ENCODE assay signal across 17 cellular contexts in the genomic region with DNA sequence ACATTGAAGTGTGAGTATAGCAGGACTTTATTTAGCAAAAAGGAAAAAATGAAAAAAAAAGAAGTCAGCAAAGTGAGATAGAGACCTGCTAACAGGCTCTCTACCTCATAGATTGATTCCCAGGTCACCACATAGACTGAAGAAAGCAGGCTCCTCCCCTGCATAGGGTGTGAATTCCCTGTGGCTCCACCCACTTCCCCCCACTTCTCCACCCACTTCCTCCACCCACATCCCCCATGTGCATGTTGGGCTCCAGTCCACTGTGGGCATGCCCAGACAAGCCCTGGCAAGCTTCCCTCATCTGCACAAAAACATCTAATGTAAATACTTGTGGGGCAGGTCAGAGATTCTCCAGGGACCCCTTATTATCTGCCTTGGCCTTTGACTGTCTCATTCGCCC.
DNase-seq lines count a peak whose midpoint lies in the region; ATAC-seq, FAIRE-seq and TF ChIP-seq lines count a peak whose summit lies in the region.
"Had no signal": no experiment of that assay in that cellular context is flagged by ENCODE, and none has a peak within 500 bp of the region (broad histone marks: within the 10 kb centered on the region; RNA-seq: fewer than 3 reads in every experiment).

No MANE protein-coding gene starts in this region.

- no peaks in the 10 kb centered on the region for H4K20me1 ChIP-seq in astrocyte (ENCODE audit: insufficient read depth, low read length)

- no peaks in the 10 kb centered on the region for H3K79me2 ChIP-seq in astrocyte (ENCODE audit: insufficient read depth, low read length)

- H3K36me3 ChIP-seq in astrocyte (ENCODE audit: insufficient read depth, low read length), result no peaks in the 10 kb centered on the region
- H3K36me3 ChIP-seq: transverse colon had no signal

- no peak overlapping the region for H3K27ac ChIP-seq in astrocyte (ENCODE audit: low read depth, low read length)
- H3K27ac ChIP-seq: A549, psoas muscle, transverse colon had no signal

- no peaks in the 10 kb centered on the region for H3K36me3 Mint-ChIP-seq in astrocyte (ENCODE audit: low read depth, unreplicated experiment)
- no peaks in the 10 kb centered on the region for H3K36me3 Mint-ChIP-seq in immature natural killer cell

- H3K4me1 Mint-ChIP-seq in astrocyte (ENCODE audit: low read depth, unreplicated experiment) (no peaks in the 10 kb centered on the region), immature natural killer cell (no peaks in the 10 kb centered on the region)

- H3K9ac ChIP-seq in astrocyte (ENCODE audit: low read length), result no peak overlapping the region

- FAIRE-seq in astrocyte (lab: Jason Lieb, UNC), result peak; percentile 32
- FAIRE-seq: A549, RCC 7860 had no signal

- no peak for TF ChIP-seq CTCF in astrocyte (IDR thresholded peaks at IDR 0.05; ENCODE audit: insufficient read depth, low read depth, low read length)

- H3K4me3 ChIP-seq in astrocyte (ENCODE audit: insufficient read depth, low read depth, low read length), result no peak overlapping the region
- H3K4me3 ChIP-seq: A549, psoas muscle, transverse colon had no signal

- no peaks in the 10 kb centered on the region for H3K4me1 ChIP-seq in astrocyte (ENCODE audit: insufficient read depth, low read length)
- H3K4me1 ChIP-seq: A549, psoas muscle, transverse colon had no signal

- H3K27ac Mint-ChIP-seq in astrocyte (ENCODE audit: unreplicated experiment) (peak overlapping the region; percentile 81), immature natural killer cell (no peak overlapping the region)
- H3K27ac Mint-ChIP-seq: effector memory CD8-positive, alpha-beta T cell had no signal

- H3K9me3 ChIP-seq in astrocyte (ENCODE audit: insufficient read depth, low read depth, low read length), result no peaks in the 10 kb centered on the region
- H3K9me3 ChIP-seq: A549, psoas muscle, transverse colon had no signal

- ATAC-seq in HG02852 (IDR thresholded peaks at IDR 0.05; ENCODE audit: unreplicated experiment), result peak; percentile 66
- ATAC-seq: A549; effector memory CD8-positive, alpha-beta T cell; left lobe of liver; psoas muscle had no signal

- no peaks in the 10 kb centered on the region for H3K9me3 Mint-ChIP-seq in astrocyte (ENCODE audit: unreplicated experiment)
- H3K9me3 Mint-ChIP-seq in immature natural killer cell, result peaks cover 0 to 9% (median 5%) of the 10 kb centered on the region in 6 donors
- H3K9me3 Mint-ChIP-seq: effector memory CD8-positive, alpha-beta T cell had no signal

- H3K4me3 Mint-ChIP-seq in astrocyte (ENCODE audit: unreplicated experiment) (no peak overlapping the region), immature natural killer cell (no peak overlapping the region)
- H3K4me3 Mint-ChIP-seq: effector memory CD8-positive, alpha-beta T cell had no signal

- H3K4me2 ChIP-seq in astrocyte (ENCODE audit: low read length), result no peak overlapping the region
- H3K4me2 ChIP-seq: A549 had no signal

- no peaks in the 10 kb centered on the region for H3K27me3 ChIP-seq in astrocyte (ENCODE audit: insufficient read depth, low read length)
- H3K27me3 ChIP-seq: transverse colon had no signal

- H2AFZ ChIP-seq in astrocyte (ENCODE audit: low read depth, low read length), result peak overlapping the region; percentile 60

- H3K27me3 Mint-ChIP-seq in astrocyte (ENCODE audit: low read depth, unreplicated experiment) (no peaks in the 10 kb centered on the region), immature natural killer cell (ENCODE audit: low read depth in 3 of 3) (peaks cover 0 to 9% (median 2%) of the 10 kb centered on the region in 3 donors)
- H3K27me3 Mint-ChIP-seq: effector memory CD8-positive, alpha-beta T cell had no signal

- DNase-seq in NCI-H1417 (lab: John Stamatoyannopoulos, UW), result peak in 2 of 3 experiments; percentile 28 to 60
- no peak for DNase-seq in NCI-H1417 treated with DMSO at 0.1 percent for 48 hours (lab: John Stamatoyannopoulos, UW)
- peak; percentile 2 for DNase-seq in astrocyte (ENCODE audit: low read depth)
- peak; percentile 71 for DNase-seq in islet precursor cell
- DNase-seq in immature natural killer cell, result no peak
- no peak for DNase-seq in NCI-H345 treated with DMSO at 0.1 percent for 48 hours (lab: John Stamatoyannopoulos, UW; ENCODE audit: unreplicated experiment)
- no peak for DNase-seq in SIG-M5 treated with dmso at 0.1 percent for 504 hours (lab: John Stamatoyannopoulos, UW; ENCODE audit: unreplicated experiment)
- DNase-seq: activated CD4-positive, CD25-positive, alpha-beta regulatory T cell; activated gamma-delta T cell treated with Interleukin-2 at 50 U/mL for 16 hours; effector memory CD8-positive, alpha-beta T cell; NCI-H1048; psoas muscle; transverse colon had no signal

Comparison
In these comparisons a context has a peak if more than half of its experiments do, and no peak if none do; other contexts are left out.
1. DNase-seq: peak in NCI-H1417 (2 of 3), astrocyte (single experiment) and islet precursor cell (single experiment); none in NCI-H1417 treated with DMSO at 0.1 percent for 48 hours (single experiment), immature natural killer cell (0 of 3), NCI-H345 treated with DMSO at 0.1 percent for 48 hours (single experiment) and SIG-M5 treated with dmso at 0.1 percent for 504 hours (single experiment).